21 cellular contexts compared by ENCODE assay signal in the genomic region with DNA sequence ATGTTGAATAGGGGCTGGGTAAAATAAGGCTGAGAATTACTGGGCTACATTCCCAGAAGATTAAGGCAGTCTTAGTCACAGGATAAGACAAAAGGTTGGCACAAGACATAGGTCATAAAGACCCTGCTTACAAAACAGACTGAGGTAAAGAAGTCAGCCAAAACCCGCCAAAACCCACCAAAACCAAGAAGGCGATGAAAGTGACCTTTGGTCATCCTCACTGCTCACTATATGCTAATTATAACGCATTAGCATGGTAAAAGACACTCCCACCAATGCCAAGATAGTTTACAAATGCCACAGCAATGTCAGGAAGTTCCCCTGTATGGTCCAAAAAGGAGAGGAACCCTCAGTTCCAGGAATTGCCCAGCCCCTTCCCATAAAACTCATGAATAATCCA. TPM values are rescaled to one million over a fixed set of nuclear protein-coding genes. Genes with fewer than 3 reads are reported as not detected.
DNase-seq lines count a peak whose midpoint lies in the region; ATAC-seq and TF ChIP-seq lines count a peak whose summit lies in the region.
"Had no signal": no experiment of that assay in that cellular context is flagged by ENCODE, and none has a peak within 500 bp of the region (broad histone marks: within the 10 kb centered on the region; RNA-seq: fewer than 3 reads in every experiment).

No MANE protein-coding gene starts in this region.

- no peaks in the 10 kb centered on the region for H3K9me3 ChIP-seq in MM.1S (replicated peaks; ENCODE audit: insufficient read depth, low read length)
- H3K9me3 ChIP-seq: BLaER1 had no signal

- H3K4me1 ChIP-seq in MM.1S (ENCODE audit: low read length), result peaks cover 14% of the 10 kb centered on the region

- peaks cover 47% of the 10 kb centered on the region for H3K4me1 Mint-ChIP-seq in stimulated activated naive CD8-positive, alpha-beta T cell treated with anti-CD3 and anti-CD28 coated beads, Interleukin-15, amount 100 ng/mL, for 72 hours

- H3K4me3 ChIP-seq in fibroblast of the aortic adventitia (ENCODE audit: low read depth, low read length), result no peak overlapping the region
- H3K4me3 ChIP-seq in MM.1S (ENCODE audit: low read length), result no peak overlapping the region
- H3K4me3 ChIP-seq: BLaER1 had no signal

- peak; percentile 6 for ATAC-seq in stimulated activated naive CD8-positive, alpha-beta T cell treated with anti-CD3 and anti-CD28 coated beads, Interleukin-15, Interleukin-2, amounts not matched to agents 100 U/mL and 50 U/mL, for 24 hours
- ATAC-seq in stimulated activated naive CD8-positive, alpha-beta T cell treated with anti-CD3 and anti-CD28 coated beads, Interleukin-15, amount 100 ng/mL, for 72 hours, result no peak

- H4K20me1 ChIP-seq in MM.1S (ENCODE audit: insufficient read depth, low read length), result no peaks in the 10 kb centered on the region
- H4K20me1 ChIP-seq: BLaER1 had no signal

- H2AFZ ChIP-seq in MM.1S (ENCODE audit: low read length), result no peak overlapping the region

- no peak for TF ChIP-seq CTCF in fibroblast of the aortic adventitia (IDR thresholded peaks at IDR 0.05; ENCODE audit: insufficient read depth, low read length)
- TF ChIP-seq CTCF in MM.1S (IDR thresholded peaks at IDR 0.05; ENCODE audit: low read length), result no peak

- no peaks in the 10 kb centered on the region for H3K27me3 ChIP-seq in MM.1S (replicated peaks; ENCODE audit: insufficient read depth, low read length)
- H3K27me3 ChIP-seq: BLaER1 had no signal

- no peak overlapping the region for H3K4me2 ChIP-seq in MM.1S (ENCODE audit: low read depth, low read length)
- H3K4me2 ChIP-seq: BLaER1 had no signal

- H3K27me3 Mint-ChIP-seq in stimulated activated naive CD8-positive, alpha-beta T cell treated with anti-CD3 and anti-CD28 coated beads, Interleukin-15, amount 100 ng/mL, for 72 hours, result no peaks in the 10 kb centered on the region
- H3K27me3 Mint-ChIP-seq: CD4-positive, alpha-beta memory T cell had no signal

- H3K27ac ChIP-seq in MM.1S (ENCODE audit: low read length), result no peak overlapping the region
- H3K27ac ChIP-seq: BLaER1 had no signal

- no peak for DNase-seq in stimulated activated naive CD8-positive, alpha-beta T cell treated with anti-CD3 and anti-CD28 coated beads, Interleukin-15, Interleukin-2, amounts not matched to agents 100 U/mL and 50 U/mL, for 24 hours
- DNase-seq in stimulated activated naive CD8-positive, alpha-beta T cell treated with anti-CD3 and anti-CD28 coated beads, Interleukin-15, amount 100 ng/mL, for 72 hours, result no peak
- DNase-seq in M059J (ENCODE audit: low read depth) (peak; percentile 59), fibroblast of the aortic adventitia (ENCODE audit: low read depth) (peak; percentile 39), SHP77 (lab: John Stamatoyannopoulos, UW) (no peak), MM.1S (no peak)
- DNase-seq in activated CD4-positive, alpha-beta T cell treated with anti-CD3 and anti-CD28 coated beads for 4 hours, result no peak
- DNase-seq: CD4-positive, alpha-beta memory T cell; COR-L47; KBM-7; NCI-H1048; NCI-H1417; NCI-H187; NCI-H2081 treated with DMSO at 0.1 percent for 48 hours; NCI-H2171; NCI-H226; NCI-H510A; NCI-H69; RPMI8226; SHP77 treated with DMSO at 0.1 percent for 48 hours had no signal

- H3K27ac Mint-ChIP-seq in stimulated activated naive CD8-positive, alpha-beta T cell treated with anti-CD3 and anti-CD28 coated beads, Interleukin-15, amount 100 ng/mL, for 72 hours, result no peak overlapping the region
- H3K27ac Mint-ChIP-seq: CD4-positive, alpha-beta memory T cell had no signal

- H3K9ac ChIP-seq in MM.1S (ENCODE audit: low read length), result no peak overlapping the region
- H3K9ac ChIP-seq: BLaER1 had no signal

- peaks cover 4 to 7% of the 10 kb centered on the region in 2 donors for H3K9me3 Mint-ChIP-seq in stimulated activated naive CD8-positive, alpha-beta T cell treated with anti-CD3 and anti-CD28 coated beads, Interleukin-15, amount 100 ng/mL, for 72 hours

- no peaks in the 10 kb centered on the region for H3K9me2 ChIP-seq in MM.1S (replicated peaks; ENCODE audit: insufficient read depth, low read length)

- peaks cover 85% of the 10 kb centered on the region for H3K79me2 ChIP-seq in MM.1S (ENCODE audit: low read length)

- H3K36me3 ChIP-seq in MM.1S (replicated peaks; ENCODE audit: insufficient read depth, low read length), result no peaks in the 10 kb centered on the region
- H3K36me3 ChIP-seq: BLaER1 had no signal

- H3F3A ChIP-seq in MM.1S (ENCODE audit: insufficient read depth, low read length), result no peaks in the 10 kb centered on the region; the same call in 1 of the 2 replicates

- no peak overlapping the region for H3K4me3 Mint-ChIP-seq in stimulated activated naive CD8-positive, alpha-beta T cell treated with anti-CD3 and anti-CD28 coated beads, Interleukin-15, amount 100 ng/mL, for 72 hours
- H3K4me3 Mint-ChIP-seq: CD4-positive, alpha-beta memory T cell had no signal

RNA-seq across cellular contexts. Expression of a gene that starts 27.8 kb away (rescaled TPM):
- total RNA-seq in M059J (2014; rRNA removed; shearing (Covaris generic)), result 13.8 and 18.1 TPM in 2 replicates
- 4.3 and 19.8 TPM in 2 replicates for total RNA-seq in fibroblast of the aortic adventitia (ENCODE audit: low replicate concordance)

Comparison
In these comparisons a context has a peak if more than half of its experiments do, and no peak if none do; other contexts are left out.
1. DNase-seq: peak in M059J (single experiment) and fibroblast of the aortic adventitia (single experiment); none in stimulated activated naive CD8-positive, alpha-beta T cell treated with anti-CD3 and anti-CD28 coated beads, Interleukin-15, Interleukin-2, amounts not matched to agents 100 U/mL and 50 U/mL, for 24 hours (single experiment), stimulated activated naive CD8-positive, alpha-beta T cell treated with anti-CD3 and anti-CD28 coated beads, Interleukin-15, amount 100 ng/mL, for 72 hours (0 of 2), SHP77 (0 of 2), MM.1S (single experiment) and activated CD4-positive, alpha-beta T cell treated with anti-CD3 and anti-CD28 coated beads for 4 hours (0 of 2).